Comparison of ENCODE assay signal across 1 cellular context in genomic region chr5:176680226-176680563, GRCh38.
TF ChIP-seq lines count a peak whose summit lies in the region.

No MANE protein-coding gene starts in this region.

TF ChIP-seq in H1, 55 proteins besides CTCF, POLR2A, EP300 and RAD21:
- no peak for TF ChIP-seq NANOG (IDR thresholded peaks at IDR 0.05; ENCODE audit: insufficient read depth, low read depth, low read length, poor library complexity, severe bottlenecking)
- TF ChIP-seq CHD1 (IDR thresholded peaks at IDR 0.05; ENCODE audit: low read depth, low read length): no peak
- no peak for TF ChIP-seq NRF1 (IDR thresholded peaks at IDR 0.05; ENCODE audit: low read depth, low read length)
- TF ChIP-seq KDM4A (IDR thresholded peaks at IDR 0.05; ENCODE audit: low read depth, low read length, severe bottlenecking): peak; percentile 10
- no peak for TF ChIP-seq RFX5 (IDR thresholded peaks at IDR 0.05; ENCODE audit: borderline replicate concordance, low read depth, low read length)
- no peak for TF ChIP-seq SIX5 (IDR thresholded peaks at IDR 0.05; ENCODE audit: low read depth, low read length)
- peak; percentile 14 for TF ChIP-seq ASH2L (IDR thresholded peaks at IDR 0.05; ENCODE audit: low read length)
